ENCODE assay signal across 1 cellular context in the genomic region with DNA sequence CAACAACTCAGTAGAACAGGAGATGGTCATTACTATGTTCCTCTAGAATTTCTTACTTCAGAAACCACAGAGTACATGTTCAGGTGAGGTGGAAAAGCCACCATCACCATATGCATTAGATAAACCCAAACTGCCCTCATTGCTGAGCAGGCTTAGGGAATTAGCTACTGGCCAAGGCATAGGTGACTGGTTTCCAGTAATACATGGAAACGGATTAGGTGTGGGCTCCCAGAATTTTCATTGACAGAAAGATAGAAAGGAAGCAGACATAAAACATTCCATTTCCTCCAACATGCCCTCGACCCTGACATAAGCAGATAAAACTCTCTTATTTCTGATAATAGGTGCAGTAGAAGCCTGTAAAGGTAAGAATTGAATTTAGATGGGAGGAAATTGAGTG.
TF ChIP-seq lines count a peak whose summit lies in the region.

No MANE protein-coding gene starts in this region.

TF ChIP-seq in WTC11, 78 proteins besides CTCF, POLR2A, EP300 and RAD21 (continued from another document):
- TF ChIP-seq, protein P1, sequence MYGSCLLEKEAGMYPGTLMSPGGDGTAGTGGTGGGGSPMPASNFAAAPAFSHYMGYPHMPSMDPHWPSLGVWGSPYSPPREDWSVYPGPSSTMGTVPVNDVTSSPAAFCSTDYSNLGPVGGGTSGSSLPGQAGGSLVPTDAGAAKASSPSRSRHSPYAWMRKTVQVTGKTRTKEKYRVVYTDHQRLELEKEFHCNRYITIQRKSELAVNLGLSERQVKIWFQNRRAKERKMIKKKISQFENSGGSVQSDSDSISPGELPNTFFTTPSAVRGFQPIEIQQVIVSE (CRISPR knock-in tag; IDR thresholded peaks at IDR 0.05; ENCODE audit: borderline replicate concordance): no peak
- no peak for TF ChIP-seq SP1 (CRISPR knock-in tag; conservative IDR thresholded peaks at IDR 0.05)
- TF ChIP-seq, protein P2, sequence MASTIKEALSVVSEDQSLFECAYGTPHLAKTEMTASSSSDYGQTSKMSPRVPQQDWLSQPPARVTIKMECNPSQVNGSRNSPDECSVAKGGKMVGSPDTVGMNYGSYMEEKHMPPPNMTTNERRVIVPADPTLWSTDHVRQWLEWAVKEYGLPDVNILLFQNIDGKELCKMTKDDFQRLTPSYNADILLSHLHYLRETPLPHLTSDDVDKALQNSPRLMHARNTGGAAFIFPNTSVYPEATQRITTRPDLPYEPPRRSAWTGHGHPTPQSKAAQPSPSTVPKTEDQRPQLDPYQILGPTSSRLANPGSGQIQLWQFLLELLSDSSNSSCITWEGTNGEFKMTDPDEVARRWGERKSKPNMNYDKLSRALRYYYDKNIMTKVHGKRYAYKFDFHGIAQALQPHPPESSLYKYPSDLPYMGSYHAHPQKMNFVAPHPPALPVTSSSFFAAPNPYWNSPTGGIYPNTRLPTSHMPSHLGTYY (CRISPR knock-in tag; IDR thresholded peaks at IDR 0.05): no peak
- no peak for TF ChIP-seq NR1H2 (CRISPR knock-in tag; IDR thresholded peaks at IDR 0.05)
- TF ChIP-seq ZNF219 (CRISPR knock-in tag; IDR thresholded peaks at IDR 0.05; ENCODE audit: borderline replicate concordance): no peak
TF ChIP-seq in WTC11: peak in this region for 1.
